In genomic region chr3:194522579-194523046, GRCh38 we compare ENCODE assay signal across 14 cellular contexts. TPM values are rescaled to one million over a fixed set of nuclear protein-coding genes. Genes with fewer than 3 reads are reported as not detected.
A peak's percentile ranks its signal among the peaks of the same experiment; 100 is the strongest.
DNase-seq lines count a peak whose midpoint lies in the region; ATAC-seq, FAIRE-seq and TF ChIP-seq lines count a peak whose summit lies in the region.
"Had no signal": no experiment of that assay in that cellular context is flagged by ENCODE, and none has a peak within 500 bp of the region (broad histone marks: within the 10 kb centered on the region; RNA-seq: fewer than 3 reads in every experiment).

No MANE protein-coding gene starts in this region.

- H3K9me3 Mint-ChIP-seq in nephron: peaks cover 10% of the 10 kb centered on the region
- H3K9me3 Mint-ChIP-seq: activated T-helper 17 cell treated with anti-CD3 and anti-CD28 coated beads, Interleukin-2, amount 50 U/mL, for 72 hours had no signal

- H3K36me3 ChIP-seq in PC-9 (ENCODE audit: low read depth): no peaks in the 10 kb centered on the region
- H3K36me3 ChIP-seq: suprapubic skin had no signal

- FAIRE-seq in D721Med (lab: Jason Lieb, UNC): no peak

- no peak overlapping the region for H3K4me3 Mint-ChIP-seq in nephron
- H3K4me3 Mint-ChIP-seq: activated CD4-positive, alpha-beta memory T cell treated with anti-CD3 and anti-CD28 coated beads, Interleukin-2, amount 10 ng/mL, durations not matched to agents 7 days and 5 days; activated T-helper 17 cell treated with anti-CD3 and anti-CD28 coated beads, Interleukin-2, amount 50 U/mL, for 72 hours; CD14-positive monocyte had no signal

- ATAC-seq in GM21619 (IDR thresholded peaks at IDR 0.05; ENCODE audit: unreplicated experiment): no peak
- ATAC-seq: activated T-helper 17 cell treated with anti-CD3 and anti-CD28 coated beads, Interleukin-2, amount 50 U/mL, for 72 hours had no signal

- H3F3A ChIP-seq in PC-9 (ENCODE audit: insufficient read depth, low read depth): peaks cover 48% of the 10 kb centered on the region

- H3K4me1 ChIP-seq in PC-9 (replicated peaks; ENCODE audit: insufficient read depth): peaks cover 56% of the 10 kb centered on the region
- H3K4me1 ChIP-seq: suprapubic skin had no signal

- intact Hi-C loops in PC-9 (cut with micrococcal nuclease; ENCODE audit: unreplicated experiment): no loop called here

- H3K27me3 Mint-ChIP-seq in nephron (ENCODE audit: low read depth): peaks cover 4% of the 10 kb centered on the region

- peak overlapping the region; percentile 48 for H3K4me2 ChIP-seq in PC-9

- H3K9me2 ChIP-seq in PC-9 (ENCODE audit: insufficient read depth): no peaks in the 10 kb centered on the region

- peaks cover 4% of the 10 kb centered on the region for H3K36me3 Mint-ChIP-seq in nephron (ENCODE audit: low read depth)
- H3K36me3 Mint-ChIP-seq: CD14-positive monocyte had no signal

- CTCF ChIA-PET in PC-9 (lab: Charles Lee): interaction anchor here (0.7 to 1.6 kb wide), 4 partner anchors 14 to 72 kb away, joined by 3 to 6 read pairs (median 3); no protein-coding TSS in a partner anchor

- H3K27me3 ChIP-seq in PC-9 (ENCODE audit: insufficient read depth, low read depth): no peaks in the 10 kb centered on the region
- H3K27me3 ChIP-seq: suprapubic skin had no signal

- BruUV-seq in PC-9 (replicated peaks; lab: Mats Ljungman, UMichigan): no TSS peak

- H3K4me3 ChIP-seq in PC-9 (no peak overlapping the region), epithelial cell of esophagus (ENCODE audit: low read length) (no peak overlapping the region)
- H3K4me3 ChIP-seq: suprapubic skin had no signal

- DNase-seq in EL (peak; percentile 28), PC-9 (peak; percentile 43 to 96), epithelial cell of esophagus (ENCODE audit: low read depth) (peak; percentile 66), DMS153 treated with DMSO at 0.1 percent for 48 hours (lab: John Stamatoyannopoulos, UW; ENCODE audit: unreplicated experiment) (no peak), D721Med (ENCODE audit: insufficient read length, low spot score) (no peak)
- no peak for DNase-seq in activated naive CD4-positive, alpha-beta T cell treated with Interleukin-2 at 50 U/mL for 16 hours
- DNase-seq: activated CD4-positive, alpha-beta memory T cell treated with anti-CD3 and anti-CD28 coated beads, Interleukin-2, amount 10 ng/mL, durations not matched to agents 7 days and 5 days; GF-D8; NCI-H1048 had no signal

- 0 out of 2 replicates have a peak, but pooled peaks cover 5% of the 10 kb centered on the region for H3K79me2 ChIP-seq in PC-9 (ENCODE audit: low read depth)

- POLR2A ChIA-PET in PC-9 (lab: Charles Lee; ENCODE audit: unreplicated experiment): interaction anchor here (0.6 to 0.7 kb wide), 3 partner anchors 33 to 551 kb away, joined by 4 to 13 read pairs (median 11); no protein-coding TSS in a partner anchor

- peak overlapping the region; percentile 54 to 60 (median 57) for H3K27ac Mint-ChIP-seq in nephron
- H3K27ac Mint-ChIP-seq: activated CD4-positive, alpha-beta memory T cell treated with anti-CD3 and anti-CD28 coated beads, Interleukin-2, amount 10 ng/mL, durations not matched to agents 7 days and 5 days; activated T-helper 17 cell treated with anti-CD3 and anti-CD28 coated beads, Interleukin-2, amount 50 U/mL, for 72 hours had no signal

- 0 out of 2 replicates have a peak, but pooled peaks cover 5% of the 10 kb centered on the region for H3K9me3 ChIP-seq in PC-9 (ENCODE audit: insufficient read depth, low read depth)
- H3K9me3 ChIP-seq: suprapubic skin had no signal

- no peak for TF ChIP-seq CTCF in PC-9 (conservative IDR thresholded peaks at IDR 0.05)
- TF ChIP-seq CTCF in epithelial cell of esophagus (IDR thresholded peaks at IDR 0.05; ENCODE audit: insufficient read depth, low read depth, low read length, missing control alignments): no peak
- TF ChIP-seq CTCF in nephron (IDR thresholded peaks at IDR 0.05; ENCODE audit: unreplicated experiment in 3 of 3): no peak
- TF ChIP-seq CTCF in D721Med (IDR thresholded peaks at IDR 0.05; ENCODE audit: insufficient read depth, missing control alignments): no peak

- H3K27ac ChIP-seq in PC-9: peak overlapping the region; percentile 59
- H3K27ac ChIP-seq: suprapubic skin had no signal

- H4K20me1 ChIP-seq in PC-9 (ENCODE audit: insufficient read depth): no peaks in the 10 kb centered on the region

- no peak overlapping the region for H2AFZ ChIP-seq in PC-9

- peaks cover 10% of the 10 kb centered on the region for H3K4me1 Mint-ChIP-seq in nephron

RNA-seq across cellular contexts. Expression of gene ATP13A3, which starts 35.8 kb away (rescaled TPM):
- total RNA-seq in PC-9 (2021): 203 and 242 TPM in 2 replicates

Comparison
In these comparisons a context has a peak if more than half of its experiments do, and no peak if none do; other contexts are left out.
1. DNase-seq: peak in EL (single experiment), PC-9 (2 of 2) and epithelial cell of esophagus (single experiment); none in DMS153 treated with DMSO at 0.1 percent for 48 hours (single experiment), activated naive CD4-positive, alpha-beta T cell treated with Interleukin-2 at 50 U/mL for 16 hours (single experiment) and D721Med (single experiment).